In genomic region chr11:28961726-28962125, GRCh38 we compare ENCODE assay signal across 15 cellular contexts.
DNase-seq lines count a peak whose midpoint lies in the region; ATAC-seq and TF ChIP-seq lines count a peak whose summit lies in the region.
"Had no signal": no experiment of that assay in that cellular context is flagged by ENCODE, and none has a peak within 500 bp of the region (broad histone marks: within the 10 kb centered on the region; RNA-seq: fewer than 3 reads in every experiment).

No MANE protein-coding gene starts in this region.

- peaks cover 1% of the 10 kb centered on the region for H3K9me3 ChIP-seq in adipocyte (ENCODE audit: control insufficient read depth, low read length)
- H3K9me3 ChIP-seq: BLaER1, Caco-2 had no signal

- no peaks in the 10 kb centered on the region for H3K27me3 Mint-ChIP-seq in stimulated activated naive CD8-positive, alpha-beta T cell treated with anti-CD3 and anti-CD28 coated beads, Interleukin-15, amount 100 ng/mL, for 72 hours
- H3K27me3 Mint-ChIP-seq: CD8-positive, alpha-beta memory T cell had no signal

- H3K27ac Mint-ChIP-seq in stimulated activated naive CD8-positive, alpha-beta T cell treated with anti-CD3 and anti-CD28 coated beads, Interleukin-15, amount 100 ng/mL, for 72 hours, result no peak overlapping the region
- H3K27ac Mint-ChIP-seq: CD8-positive, alpha-beta memory T cell; H9 had no signal

- TF ChIP-seq CTCF in foreskin fibroblast (IDR thresholded peaks at IDR 0.05; ENCODE audit: low read depth, low read length), result no peak

- no peaks in the 10 kb centered on the region for H3K27me3 ChIP-seq in adipocyte (replicated peaks; ENCODE audit: control insufficient read depth, insufficient read depth, low read length)
- H3K27me3 ChIP-seq: BLaER1 had no signal

- H3K4me1 Mint-ChIP-seq in stimulated activated naive CD8-positive, alpha-beta T cell treated with anti-CD3 and anti-CD28 coated beads, Interleukin-15, amount 100 ng/mL, for 72 hours, result no peaks in the 10 kb centered on the region
- H3K4me1 Mint-ChIP-seq: CD8-positive, alpha-beta memory T cell; H9 had no signal

- H3K4me3 ChIP-seq in adipocyte (ENCODE audit: low read length), result no peak overlapping the region
- H3K4me3 ChIP-seq in foreskin fibroblast (ENCODE audit: low read depth in 1 of 2, low read length in 2 of 2), result no peak overlapping the region
- H3K4me3 ChIP-seq: A549, BLaER1 had no signal

- H3K9me3 Mint-ChIP-seq in stimulated activated naive CD8-positive, alpha-beta T cell treated with anti-CD3 and anti-CD28 coated beads, Interleukin-15, amount 100 ng/mL, for 72 hours, result no peaks in the 10 kb centered on the region
- H3K9me3 Mint-ChIP-seq: H9 had no signal

- H3K4me3 Mint-ChIP-seq in stimulated activated naive CD8-positive, alpha-beta T cell treated with anti-CD3 and anti-CD28 coated beads, Interleukin-15, amount 100 ng/mL, for 72 hours, result no peak overlapping the region
- H3K4me3 Mint-ChIP-seq: CD8-positive, alpha-beta memory T cell; H9 had no signal

- no peak overlapping the region for H3K9ac ChIP-seq in adipocyte (ENCODE audit: low read length)
- H3K9ac ChIP-seq: BLaER1 had no signal

- peaks cover 12% of the 10 kb centered on the region for H3K4me1 ChIP-seq in adipocyte (ENCODE audit: control insufficient read depth, insufficient read depth, low read length)
- H3K4me1 ChIP-seq: BLaER1, Caco-2 had no signal

- DNase-seq in adipocyte (ENCODE audit: low read depth), result peak; percentile 75
- peak; percentile 79 for DNase-seq in fibroblast of gingiva (ENCODE audit: low read depth)
- DNase-seq in foreskin fibroblast, result peak; percentile 31 to 46
- no peak for DNase-seq in DMS53 (lab: John Stamatoyannopoulos, UW)
- no peak for DNase-seq in stimulated activated naive CD8-positive, alpha-beta T cell treated with anti-CD3 and anti-CD28 coated beads, Interleukin-15, amount 100 ng/mL, for 72 hours
- DNase-seq: AML-193; Caco-2; CD8-positive, alpha-beta memory T cell; GF-D8; GOT3; H9 had no signal

- ATAC-seq in GM19463 (IDR thresholded peaks at IDR 0.05; ENCODE audit: unreplicated experiment), result no peak
- ATAC-seq in stimulated activated naive CD8-positive, alpha-beta T cell treated with anti-CD3 and anti-CD28 coated beads, Interleukin-15, amount 100 ng/mL, for 72 hours, result no peak
- ATAC-seq: A549, HepG2 had no signal

- H3K36me3 ChIP-seq in adipocyte (ENCODE audit: control insufficient read depth, insufficient read depth, low read length, severe bottlenecking), result no peaks in the 10 kb centered on the region
- H3K36me3 ChIP-seq: BLaER1 had no signal

Comparison
In these comparisons a context has a peak if more than half of its experiments do, and no peak if none do; other contexts are left out.
1. DNase-seq: peak in adipocyte (single experiment), fibroblast of gingiva (single experiment) and foreskin fibroblast (2 of 2); none in DMS53 (single experiment) and stimulated activated naive CD8-positive, alpha-beta T cell treated with anti-CD3 and anti-CD28 coated beads, Interleukin-15, amount 100 ng/mL, for 72 hours (0 of 2).